Comparison of ENCODE assay signal across 32 cellular contexts in the genomic region with DNA sequence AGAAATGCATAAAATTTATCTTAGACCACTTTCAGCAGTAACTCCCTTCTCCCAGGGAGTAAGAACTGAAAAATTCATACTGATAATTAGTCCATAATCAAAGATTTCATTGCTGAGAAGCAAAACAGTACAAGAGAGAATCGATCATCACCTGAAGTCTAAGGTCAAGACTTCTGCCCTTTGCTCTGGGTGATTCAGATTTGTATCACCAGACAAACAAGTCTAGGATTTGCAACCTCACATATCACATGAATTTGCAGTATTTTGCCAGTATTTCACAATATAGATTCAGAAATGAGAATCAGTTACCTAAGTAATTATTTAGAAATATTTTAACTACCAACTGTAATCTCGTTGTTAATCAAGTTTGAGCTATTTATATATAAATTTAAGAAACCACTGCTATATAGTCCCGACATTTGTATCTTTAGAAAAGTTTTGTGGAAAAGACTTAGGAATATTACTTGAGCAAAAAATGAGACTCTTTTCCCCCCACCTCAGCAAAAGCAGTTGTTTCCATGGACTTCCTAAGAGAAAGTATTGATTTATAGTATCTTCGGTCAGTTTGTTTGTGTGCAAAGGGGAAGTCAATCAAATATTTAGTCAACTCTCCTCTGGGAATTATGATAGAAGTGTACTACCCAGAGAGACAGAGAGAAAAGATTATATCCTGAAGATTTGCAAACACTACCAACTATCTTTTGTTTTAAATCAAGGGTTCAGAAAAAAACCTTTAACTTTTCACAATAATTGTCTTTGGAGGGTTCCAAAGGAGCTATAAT.
A peak's percentile ranks its signal among the peaks of the same experiment; 100 is the strongest.
DNase-seq lines count a peak whose midpoint lies in the region; ATAC-seq, FAIRE-seq and TF ChIP-seq lines count a peak whose summit lies in the region.
"Had no signal": no experiment of that assay in that cellular context is flagged by ENCODE, and none has a peak within 500 bp of the region (broad histone marks: within the 10 kb centered on the region; RNA-seq: fewer than 3 reads in every experiment).

No MANE protein-coding gene starts in this region.

- DNase-seq in HepG2 (ENCODE audit: low spot score) (no peak), left lobe of liver (ENCODE audit: low spot score) (no peak), right lobe of liver (no peak), HK-2 (ENCODE audit: unreplicated experiment) (no peak)
- DNase-seq: 8988T; ACHN; AML-193; BE2C; C1 segment of cervical spinal cord; Caco-2; Calu3; CD4-positive, alpha-beta memory T cell; CD4-positive, alpha-beta T cell; CD4-positive, CD25-positive, alpha-beta regulatory T cell; CD8-positive, alpha-beta memory T cell; CD8-positive, alpha-beta T cell; COR-L47; DMS 273 treated with DMSO at 0.1 percent for 48 hours; DMS153; DMS53; DMS79; DMS79 treated with DMSO at 0.1 percent for 48 hours; DND-41; EL had no signal

- intact Hi-C loops in HepG2 (cut with micrococcal nuclease; ENCODE audit: unreplicated experiment) = no loop called here
- intact Hi-C loops in right lobe of liver (cut with DNase I) = no loop called here

- no peak for FAIRE-seq in HepG2 (lab: Jason Lieb, UNC)
- FAIRE-seq: A549, D721Med had no signal

- H3K9ac ChIP-seq in liver (ENCODE audit: low read depth in 1 of 2, low read length in 2 of 2) (no peak overlapping the region), HepG2 (ENCODE audit: insufficient read depth, low read depth, low read length) (no peak overlapping the region)
- H3K9ac ChIP-seq: BLaER1; BLaER1 treated with 17β-estradiol and CSF1 and Interleukin-3, amounts not matched to agents 10 nM and 100 nM had no signal

- H3K9me3 ChIP-seq in liver (ENCODE audit: control insufficient read depth in 4 of 4, low read length in 3 of 4) = no peaks in the 10 kb centered on the region
- H3K9me3 ChIP-seq in HepG2 (ENCODE audit: low read length) = peaks cover 13% of the 10 kb centered on the region
- no peaks in the 10 kb centered on the region for H3K9me3 ChIP-seq in right lobe of liver
- H3K9me3 ChIP-seq: A549; BE2C; BLaER1; BLaER1 treated with 17β-estradiol and CSF1 and Interleukin-3, amounts not matched to agents 10 nM and 100 nM; Caco-2 had no signal

- in situ Hi-C loops in HepG2 (cut with HindIII; ENCODE audit: extremely low pct_ligation_motif_present, low pct_unique_long_range_greater_than_20kb) = no loop called here

- no peaks in the 10 kb centered on the region for H3K27me3 ChIP-seq in liver (ENCODE audit: control insufficient read depth in 4 of 4, insufficient read depth in 4 of 4, low read length in 3 of 4)
- no peaks in the 10 kb centered on the region; a peak in 1 of 5 replicates for H3K27me3 ChIP-seq in HepG2 (ENCODE audit: control insufficient read depth in 1 of 2, insufficient read depth in 2 of 2, low read length in 2 of 2)
- no peaks in the 10 kb centered on the region for H3K27me3 ChIP-seq in right lobe of liver
- H3K27me3 ChIP-seq: BE2C; BLaER1; BLaER1 treated with 17β-estradiol and CSF1 and Interleukin-3, amounts not matched to agents 10 nM and 100 nM had no signal

- no peak overlapping the region for H3K4me2 ChIP-seq in HepG2 (ENCODE audit: low read depth, low read length)
- H3K4me2 ChIP-seq: A549; BLaER1; BLaER1 treated with 17β-estradiol and CSF1 and Interleukin-3, amounts not matched to agents 10 nM and 100 nM had no signal

- H3K4me3 ChIP-seq in liver (ENCODE audit: low read depth in 1 of 3, low read length in 3 of 3) (peak overlapping the region in 1 of 3 donors; percentile 17), HepG2 (replicated peaks in 1 of 3; ENCODE audit: insufficient read depth in 1 of 3, low read depth in 2 of 3, low read length in 3 of 3) (no peak overlapping the region), right lobe of liver (peak overlapping the region in 1 of 3 donors; percentile 9)
- H3K4me3 ChIP-seq: A549; BLaER1; BLaER1 treated with 17β-estradiol and CSF1 and Interleukin-3, amounts not matched to agents 10 nM and 100 nM had no signal

- H3K27ac ChIP-seq in liver (ENCODE audit: low read depth in 1 of 2, low read length in 2 of 2) = peak overlapping the region; percentile 67 to 76
- H3K27ac ChIP-seq in HepG2 (ENCODE audit: extremely low read length, insufficient read depth, low read length) = no peak overlapping the region
- peak overlapping the region in 2 of 3 donors; percentile 53 to 59 for H3K27ac ChIP-seq in right lobe of liver
- H3K27ac ChIP-seq: 22Rv1; A549; BLaER1; BLaER1 treated with 17β-estradiol and CSF1 and Interleukin-3, amounts not matched to agents 10 nM and 100 nM; C4-2B had no signal

- TF ChIP-seq RAD21 in liver (IDR thresholded peaks at IDR 0.05) (peak; percentile 33 to 47), HepG2 (CRISPR knock-in tag; IDR thresholded peaks at IDR 0.05) (no peak)

- H2AFZ ChIP-seq in HepG2 (ENCODE audit: low read length) = no peak overlapping the region

- H3K4me1 ChIP-seq in liver (ENCODE audit: control insufficient read depth in 4 of 4, insufficient read depth in 4 of 4, low read length in 3 of 4) (peaks cover 2 to 11% (median 4%) of the 10 kb centered on the region in 4 donors), HepG2 (ENCODE audit: insufficient read depth, low read length) (no peaks in the 10 kb centered on the region), right lobe of liver (peaks cover 0 to 4% (median 0%) of the 10 kb centered on the region in 4 donors)
- H3K4me1 ChIP-seq: A549; BE2C; BLaER1; BLaER1 treated with 17β-estradiol and CSF1 and Interleukin-3, amounts not matched to agents 10 nM and 100 nM; Caco-2 had no signal

- no peaks in the 10 kb centered on the region for H3K79me2 ChIP-seq in HepG2 (ENCODE audit: insufficient read depth, low read length)

- no TSS peak for BruUV-seq in HepG2 (replicated peaks; lab: Mats Ljungman, UMichigan)

- TF ChIP-seq POLR2A in HepG2 (IDR thresholded peaks at IDR 0.05; ENCODE audit: insufficient read depth in 1 of 2, low read depth in 2 of 2, low read length in 2 of 2) = no peak
- no peak for TF ChIP-seq POLR2A in right lobe of liver (IDR thresholded peaks at IDR 0.05)

- 30% methylated on average over 4 of the region's 4 CpGs for WGBS in liver
- WGBS in HepG2 (ENCODE audit: low lambda C conversion rate) = 9% methylated on average over 4 of the region's 4 CpGs
- WGBS in right lobe of liver (ENCODE audit: insufficient coverage, low coverage, low lambda C conversion rate, missing lambda C conversion rate) = 25% methylated on average over 4 of the region's 4 CpGs

- ATAC-seq in HepG2 (no peak), left lobe of liver (peak; percentile 91), right lobe of liver (peak; percentile 82 to 97 (median 94)), HG03378 (IDR thresholded peaks at IDR 0.05; ENCODE audit: unreplicated experiment) (no peak)
- ATAC-seq: A549; CD8-positive, alpha-beta T cell had no signal

- H3K36me3 ChIP-seq in liver (ENCODE audit: control insufficient read depth in 4 of 4, insufficient read depth in 3 of 4, low read depth in 1 of 4, low read length in 3 of 4) (no peaks in the 10 kb centered on the region), HepG2 (replicated peaks in 1 of 2; ENCODE audit: control insufficient read depth in 1 of 2, insufficient read depth in 2 of 2, low read length in 2 of 2) (no peaks in the 10 kb centered on the region), right lobe of liver (no peaks in the 10 kb centered on the region)
- H3K36me3 ChIP-seq: BE2C; BLaER1; BLaER1 treated with 17β-estradiol and CSF1 and Interleukin-3, amounts not matched to agents 10 nM and 100 nM had no signal

- CTCF ChIA-PET in HepG2 (lab: Yijun Ruan, JAX; ENCODE audit: low intra/inter-chr PET ratio, low total read pairs) = no interaction called here

- H4K20me1 ChIP-seq in HepG2 (ENCODE audit: insufficient read depth, low read length) = no peaks in the 10 kb centered on the region
- H4K20me1 ChIP-seq: BLaER1; BLaER1 treated with 17β-estradiol and CSF1 and Interleukin-3, amounts not matched to agents 10 nM and 100 nM had no signal

- POLR2A ChIA-PET in HepG2 (lab: Yijun Ruan, JAX) = no interaction called here

- no peak for TF ChIP-seq CTCF in liver (IDR thresholded peaks at IDR 0.05; ENCODE audit: low read depth, low read length, missing input control)
- TF ChIP-seq CTCF in HepG2 (CRISPR knock-in tag; IDR thresholded peaks at IDR 0.05) = no peak
- TF ChIP-seq CTCF in right lobe of liver (IDR thresholded peaks at IDR 0.05) = no peak

- TF ChIP-seq EP300 in HepG2 (IDR thresholded peaks at IDR 0.05; ENCODE audit: low read depth in 2 of 2, low read length in 2 of 2) = no peak
- TF ChIP-seq EP300 in HepG2 (CRISPR knock-in tag; IDR thresholded peaks at IDR 0.05; ENCODE audit: borderline replicate concordance) = no peak

TF ChIP-seq in liver, 16 proteins besides CTCF, POLR2A, EP300 and RAD21 (continues in another document):
- peak; percentile 48 for TF ChIP-seq HNF4G (IDR thresholded peaks at IDR 0.05)
- peak; percentile 85 for TF ChIP-seq NR2F2 (IDR thresholded peaks at IDR 0.05)
- peak; percentile 23 for TF ChIP-seq YY1 (IDR thresholded peaks at IDR 0.05)

TF ChIP-seq in HepG2, 621 proteins besides CTCF, POLR2A, EP300 and RAD21 (continues in another document):
- TF ChIP-seq ZNF660 (CRISPR knock-in tag; IDR thresholded peaks at IDR 0.05; ENCODE audit: borderline replicate concordance, low read depth) = no peak
- no peak for TF ChIP-seq SIX4 (CRISPR knock-in tag; IDR thresholded peaks at IDR 0.05)

Comparison
In these comparisons a context has a peak if more than half of its experiments do, and no peak if none do; other contexts are left out.
1. ATAC-seq: peak in left lobe of liver (single experiment) and right lobe of liver (4 of 4); none in HepG2 (single experiment) and HG03378 (single experiment).